In genomic region chr12:96047621-96048211, GRCh38 we compare ENCODE assay signal across 8 cellular contexts. TPM values are rescaled to one million over a fixed set of nuclear protein-coding genes. Genes with fewer than 3 reads are reported as not detected.
DNase-seq lines count a peak whose midpoint lies in the region; ATAC-seq, FAIRE-seq and TF ChIP-seq lines count a peak whose summit lies in the region.

No MANE protein-coding gene starts in this region.

- CTCF ChIA-PET in GM10248 (lab: Yijun Ruan, JAX) = interaction anchor here (0.7 to 1.9 kb wide), 3 partner anchors 12 to 168 kb away, joined by 3 to 6 read pairs (median 3); partner anchors contain the start of gene LTA4H
- CTCF ChIA-PET in endothelial cell of umbilical vein (lab: Charles Lee) = interaction anchor here (1.3 kb wide), 1 partner anchor 12 kb away, joined by 5 read pairs; no protein-coding TSS in a partner anchor

- peak overlapping the region; percentile 52 for H3K4me2 ChIP-seq in endothelial cell of umbilical vein (ENCODE audit: insufficient read depth, low read length)

- peak; percentile 35 for DNase-seq in GM10248 (ENCODE audit: extremely low spot score)
- DNase-seq in LHCN-M2 (ENCODE audit: low read depth) = peak; percentile 76
- peak; percentile 92 for DNase-seq in RPMI8226
- DNase-seq in endothelial cell of umbilical vein (ENCODE audit: low read depth, low spot score) = peak; percentile 83
- DNase-seq in pons (ENCODE audit: low spot score) = peak; percentile 29
- DNase-seq in ovary = no peak

- TF ChIP-seq EP300 in ovary (IDR thresholded peaks at IDR 0.05) = no peak

- no TSS peak for BruUV-seq in endothelial cell of umbilical vein (replicated peaks; lab: Mats Ljungman, UMichigan)

- TF ChIP-seq POLR2A in endothelial cell of umbilical vein (IDR thresholded peaks at IDR 0.05; ENCODE audit: low read depth, low read length) (no peak), ovary (IDR thresholded peaks at IDR 0.05) (no peak)

- peak overlapping the region; percentile 63 for H2AFZ ChIP-seq in endothelial cell of umbilical vein (ENCODE audit: low read depth, low read length)

- no peaks in the 10 kb centered on the region for H3K9me1 ChIP-seq in endothelial cell of umbilical vein (replicated peaks; ENCODE audit: control insufficient read depth, extremely low read depth, insufficient read depth, low read length)

- H3K79me2 ChIP-seq in endothelial cell of umbilical vein (ENCODE audit: control insufficient read depth, insufficient read depth, low read length) = no peaks in the 10 kb centered on the region

- H3K27me3 ChIP-seq in endothelial cell of umbilical vein (ENCODE audit: control insufficient read depth in 2 of 2, insufficient read depth in 2 of 2, low read length in 2 of 2) (no peaks in the 10 kb centered on the region), ovary (no peaks in the 10 kb centered on the region)

- H3K4me1 ChIP-seq in endothelial cell of umbilical vein (ENCODE audit: control insufficient read depth, extremely low read depth, insufficient read depth, low read length) (peaks cover 22% of the 10 kb centered on the region), ovary (ENCODE audit: insufficient read depth) (no peaks in the 10 kb centered on the region)

- no peak overlapping the region for H3K9ac ChIP-seq in endothelial cell of umbilical vein (replicated peaks; ENCODE audit: extremely low read depth, insufficient read depth, low read length)

- intact Hi-C loops in endothelial cell of umbilical vein (cut with micrococcal nuclease) = no loop called here
- intact Hi-C loops in ovary (cut with DNase I) = no loop called here

- POLR2A ChIA-PET in GM10248 (lab: Yijun Ruan, JAX) (no interaction called here), endothelial cell of umbilical vein (lab: Charles Lee) (no interaction called here)

- H4K20me1 ChIP-seq in endothelial cell of umbilical vein (replicated peaks; ENCODE audit: control insufficient read depth, extremely low read depth, insufficient read depth, low read length) = no peaks in the 10 kb centered on the region

- H3K4me3 ChIP-seq in endothelial cell of umbilical vein (replicated peaks in 1 of 3; ENCODE audit: insufficient read depth in 1 of 3, low read depth in 1 of 3, low read length in 3 of 3) = no peak overlapping the region
- no peak overlapping the region for H3K4me3 ChIP-seq in ovary

- no peak overlapping the region for H3K27ac ChIP-seq in endothelial cell of umbilical vein (ENCODE audit: insufficient read depth, low read depth, low read length)
- H3K27ac ChIP-seq in ovary = no peak overlapping the region

- peak; percentile 63 for FAIRE-seq in endothelial cell of umbilical vein (lab: Jason Lieb, UNC)

- no peaks in the 10 kb centered on the region for H3K36me3 ChIP-seq in endothelial cell of umbilical vein (ENCODE audit: control insufficient read depth in 2 of 2, extremely low read depth in 1 of 2, insufficient read depth in 2 of 2, low read length in 2 of 2)
- H3K36me3 ChIP-seq in ovary = no peaks in the 10 kb centered on the region

- ATAC-seq in GM21576 (IDR thresholded peaks at IDR 0.05; ENCODE audit: unreplicated experiment) (peak; percentile 69), HG03025 (IDR thresholded peaks at IDR 0.05; ENCODE audit: low FRiP score, unreplicated experiment) (no peak)

- dilution Hi-C loops in endothelial cell of umbilical vein (cut with MboI; ENCODE audit: extremely low pct_ligation_motif_present, low sequenced_read_pairs) = no loop called here

- TF ChIP-seq CTCF in GM10248 (IDR thresholded peaks at IDR 0.05; ENCODE audit: control extremely low read depth, extremely low read depth, low read depth, missing control alignments) (no peak), endothelial cell of umbilical vein (IDR thresholded peaks at IDR 0.05; ENCODE audit: extremely low read depth in 1 of 2, insufficient read depth in 1 of 2, low read depth in 1 of 2, low read length in 2 of 2) (no peak), ovary (IDR thresholded peaks at IDR 0.05) (no peak)

- WGBS in ovary, 3 donors = 44 to 46% (median 44%) methylated on average over 3 of the region's 3 CpGs

- H3K9me3 ChIP-seq in endothelial cell of umbilical vein (replicated peaks; ENCODE audit: control insufficient read depth, insufficient read depth, low read length) (no peaks in the 10 kb centered on the region), ovary (no peaks in the 10 kb centered on the region)

TF ChIP-seq in endothelial cell of umbilical vein, 7 proteins besides CTCF, POLR2A, EP300 and RAD21:
- no peak for TF ChIP-seq EZH2 (IDR thresholded peaks at IDR 0.05; ENCODE audit: borderline replicate concordance, low read depth, low read length, severe bottlenecking)
- no peak for TF ChIP-seq POLR2AphosphoS5 (IDR thresholded peaks at IDR 0.05; ENCODE audit: insufficient read depth, low read depth, low read length)
- TF ChIP-seq JUN (IDR thresholded peaks at IDR 0.05; ENCODE audit: borderline replicate concordance, insufficient read depth, insufficient read length, low read depth) = no peak
- no peak for TF ChIP-seq MYC (IDR thresholded peaks at IDR 0.05; ENCODE audit: low read depth, low read length)

RNA-seq across cellular contexts. Expression of gene LTA4H, which starts 12.3 kb away (rescaled TPM):
- total RNA-seq in LHCN-M2 (2014; rRNA removed) = 82.0 and 92.0 TPM in 2 replicates
- polyA plus RNA-seq in LHCN-M2 (2012) = 42.2 TPM
- 77.1 and 77.8 TPM in 2 replicates for total RNA-seq in endothelial cell of umbilical vein
- 65.1 and 85.2 TPM in 2 replicates for polyA plus RNA-seq in endothelial cell of umbilical vein
- 73.9 and 84.1 TPM in 2 replicates for polyA plus RNA-seq in endothelial cell of umbilical vein (2011; cell fraction: cytosol; rRNA removed)
- polyA plus RNA-seq in endothelial cell of umbilical vein (2011; cell fraction: nucleus; rRNA removed) = 185 and 187 TPM in 2 replicates
- polyA plus RNA-seq in endothelial cell of umbilical vein (2012) = 88.6 and 99.0 TPM in 2 replicates
- polyA minus RNA-seq in endothelial cell of umbilical vein = 86.3 and 93.2 TPM in 2 replicates
- polyA minus RNA-seq in endothelial cell of umbilical vein (2011; cell fraction: cytosol; rRNA and poly(A)+ RNA removed) = 48.2 TPM
- 64.9 and 76.6 TPM in 2 replicates for polyA minus RNA-seq in endothelial cell of umbilical vein (2011; cell fraction: nucleus; rRNA and poly(A)+ RNA removed)
- total RNA-seq in ovary = 100 to 1,000 TPM in 4 of 7 donors, 10 to 100 TPM in 3; 82.8 to 143 (median 106) TPM
- 100 to 1,000 TPM in 1 of 2 donors, 10 to 100 TPM in 1; 91.2 to 282 TPM for polyA plus RNA-seq in ovary

RNA-seq across cellular contexts. Expression of gene HAL, which starts 51.6 kb away (rescaled TPM):
- total RNA-seq in LHCN-M2 (2014; rRNA removed) (0.17 TPM in 1 of 2 replicates, not detected in the other), endothelial cell of umbilical vein (0.44 and 0.62 TPM in 2 replicates), ovary (1 to 10 TPM in 1 of 7 donors, under 1 TPM in 6; 0.23 to 2.9 (median 0.64) TPM)
- polyA plus RNA-seq in LHCN-M2 (2012) = not detected
- polyA plus RNA-seq in endothelial cell of umbilical vein (0.18 and 0.51 TPM in 2 replicates), ovary (1 to 10 TPM in 1 of 2 donors, under 1 TPM in 1; 0.08 to 1.8 TPM)
- polyA plus RNA-seq in endothelial cell of umbilical vein (2011; cell fraction: cytosol; rRNA removed) = 0.01 and 0.03 TPM in 2 replicates
- polyA plus RNA-seq in endothelial cell of umbilical vein (2011; cell fraction: nucleus; rRNA removed) = 1.7 and 2.4 TPM in 2 replicates
- polyA plus RNA-seq in endothelial cell of umbilical vein (2012) = 0.16 and 0.24 TPM in 2 replicates
- 1.4 and 13.4 TPM in 2 replicates for polyA minus RNA-seq in endothelial cell of umbilical vein
- not detected for polyA minus RNA-seq in endothelial cell of umbilical vein (2011; cell fraction: cytosol; rRNA and poly(A)+ RNA removed)
- 4.6 and 5.1 TPM in 2 replicates for polyA minus RNA-seq in endothelial cell of umbilical vein (2011; cell fraction: nucleus; rRNA and poly(A)+ RNA removed)

Comparison
In these comparisons a context has a peak if more than half of its experiments do, and no peak if none do; other contexts are left out.
1. DNase-seq: peak in GM10248 (single experiment), LHCN-M2 (single experiment), RPMI8226 (single experiment), endothelial cell of umbilical vein (single experiment) and pons (single experiment); none in ovary (0 of 5).